ENCODE assay signal across 24 cellular contexts in the genomic region with DNA sequence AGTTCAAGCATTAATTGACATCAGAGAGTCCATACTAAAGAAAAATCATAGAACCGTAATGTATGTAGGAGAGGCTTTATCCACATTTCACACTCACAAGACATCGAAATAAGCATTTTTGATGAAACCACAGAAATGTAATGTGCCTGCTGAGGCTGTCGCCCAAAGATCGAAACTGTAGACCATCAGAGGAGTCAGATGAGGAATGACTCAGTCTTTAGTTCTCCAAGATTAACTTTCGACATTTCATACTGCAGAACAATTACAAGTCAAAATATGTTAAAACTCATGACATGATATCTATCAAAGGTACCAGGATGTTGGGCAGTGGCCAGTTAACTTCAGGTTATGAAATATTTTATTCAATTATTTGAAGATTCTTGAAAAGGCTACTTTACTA.
A peak's percentile ranks its signal among the peaks of the same experiment; 100 is the strongest.
DNase-seq lines count a peak whose midpoint lies in the region; TF ChIP-seq lines count a peak whose summit lies in the region.
"Had no signal": no experiment of that assay in that cellular context is flagged by ENCODE, and none has a peak within 500 bp of the region (broad histone marks: within the 10 kb centered on the region; RNA-seq: fewer than 3 reads in every experiment).

No MANE protein-coding gene starts in this region.

- no peak for TF ChIP-seq CTCF in fibroblast of mammary gland (conservative IDR thresholded peaks at IDR 0.05; ENCODE audit: control insufficient read depth, insufficient read depth, low read depth, low read length)

- H3K4me3 ChIP-seq in fibroblast of mammary gland (ENCODE audit: control insufficient read depth, low read depth, low read length) = no peak overlapping the region
- H3K4me3 ChIP-seq: BLaER1 treated with 17β-estradiol and CSF1 and Interleukin-3, amounts not matched to agents 10 nM and 100 nM; esophagus muscularis mucosa; SJSA1 had no signal

- H3K9me3 Mint-ChIP-seq in activated T-helper 2 cell treated with anti-CD3 and anti-CD28 coated beads, Interferon-gamma antibody, Interleukin-2, Interleukin-4, amounts not matched to agents 10 μg/mL and 5 μg/mL and 100 μg/mL, durations not matched to agents 14 hours and 24 hours and 36 hours = peaks cover 4% of the 10 kb centered on the region

- H3K27ac Mint-ChIP-seq in activated T-helper 2 cell treated with anti-CD3 and anti-CD28 coated beads, Interferon-gamma antibody, Interleukin-2, Interleukin-4, amounts not matched to agents 10 μg/mL and 5 μg/mL and 100 μg/mL, durations not matched to agents 14 hours and 24 hours and 36 hours = no peak overlapping the region
- H3K27ac Mint-ChIP-seq: activated T-helper 17 cell treated with anti-CD3 and anti-CD28 coated beads, Interleukin-2, amount 50 U/mL, for 72 hours; memory B cell; nephron; progenitor cell of endocrine pancreas had no signal

- in situ Hi-C loops in SK-MEL-5 (cut with HindIII; ENCODE audit: low pct_unique_long_range_greater_than_20kb, low sequenced_read_pairs) = no loop called here

- intact Hi-C loops in activated T-helper 2 cell treated with anti-CD3 and anti-CD28 coated beads, Interferon-gamma antibody, Interleukin-2, Interleukin-4, amounts not matched to agents 10 μg/mL and 5 μg/mL and 100 μg/mL, durations not matched to agents 14 hours and 24 hours and 36 hours (cut with micrococcal nuclease) = no loop called here

- H3K4me3 Mint-ChIP-seq in activated T-helper 2 cell treated with anti-CD3 and anti-CD28 coated beads, Interferon-gamma antibody, Interleukin-2, Interleukin-4, amounts not matched to agents 10 μg/mL and 5 μg/mL and 100 μg/mL, durations not matched to agents 14 hours and 24 hours and 36 hours (ENCODE audit: low read depth) = no peak overlapping the region
- H3K4me3 Mint-ChIP-seq: activated T-helper 17 cell treated with anti-CD3 and anti-CD28 coated beads, Interleukin-2, amount 50 U/mL, for 72 hours; memory B cell; nephron had no signal

- DNase-seq in NOMO-1 treated with DMSO at 0.1 percent for 48 hours (lab: John Stamatoyannopoulos, UW; ENCODE audit: unreplicated experiment) (peak; percentile 24), NOMO-1 treated with dmso at 0.1 percent for 144 hours (lab: John Stamatoyannopoulos, UW; ENCODE audit: unreplicated experiment) (no peak), SK-MEL-5 (ENCODE audit: low read depth, low spot score) (peak; percentile 28), fibroblast of mammary gland (ENCODE audit: low read depth) (peak; percentile 54), NCI-H69 (lab: John Stamatoyannopoulos, UW) (no peak), NCI-H2107 (lab: John Stamatoyannopoulos, UW) (no peak)
- no peak for DNase-seq in activated T-helper 2 cell treated with anti-CD3 and anti-CD28 coated beads, Interferon-gamma antibody, Interleukin-2, Interleukin-4, amounts not matched to agents 10 μg/mL and 5 μg/mL and 100 μg/mL, durations not matched to agents 14 hours and 24 hours and 36 hours (ENCODE audit: low spot score)
- DNase-seq in stimulated activated CD4-positive, alpha-beta T cell treated with anti-CD3 and anti-CD28 coated beads, Interleukin-4, amount 100 ng/mL, for 4 hours = no peak
- DNase-seq: activated CD4-positive, CD25-positive, alpha-beta regulatory T cell treated with anti-CD3 and anti-CD28 coated beads, Interleukin-2, amount 50 U/mL, for 72 hours; central memory CD4-positive, alpha-beta T cell; effector CD4-positive, alpha-beta T cell; GDM1; NCI-H187 treated with DMSO at 0.1 percent for 48 hours; NCI-H510A; small intestine; stimulated activated CD8-positive, alpha-beta memory T cell treated with anti-CD3 and anti-CD28 coated beads, Interleukin-4, amount 100 ng/mL, for 48 hours; substantia nigra had no signal

- peaks cover 5% of the 10 kb centered on the region for H3K4me1 Mint-ChIP-seq in activated T-helper 2 cell treated with anti-CD3 and anti-CD28 coated beads, Interferon-gamma antibody, Interleukin-2, Interleukin-4, amounts not matched to agents 10 μg/mL and 5 μg/mL and 100 μg/mL, durations not matched to agents 14 hours and 24 hours and 36 hours (ENCODE audit: low read depth)
- H3K4me1 Mint-ChIP-seq: activated T-helper 17 cell treated with anti-CD3 and anti-CD28 coated beads, Interleukin-2, amount 50 U/mL, for 72 hours; nephron had no signal

- no peaks in the 10 kb centered on the region for H3K36me3 Mint-ChIP-seq in activated T-helper 2 cell treated with anti-CD3 and anti-CD28 coated beads, Interferon-gamma antibody, Interleukin-2, Interleukin-4, amounts not matched to agents 10 μg/mL and 5 μg/mL and 100 μg/mL, durations not matched to agents 14 hours and 24 hours and 36 hours (ENCODE audit: low read depth)

- peaks cover 21% of the 10 kb centered on the region for H3K27me3 Mint-ChIP-seq in activated T-helper 2 cell treated with anti-CD3 and anti-CD28 coated beads, Interferon-gamma antibody, Interleukin-2, Interleukin-4, amounts not matched to agents 10 μg/mL and 5 μg/mL and 100 μg/mL, durations not matched to agents 14 hours and 24 hours and 36 hours (ENCODE audit: low read depth)
- H3K27me3 Mint-ChIP-seq: memory B cell, progenitor cell of endocrine pancreas had no signal

Comparison
In these comparisons a context has a peak if more than half of its experiments do, and no peak if none do; other contexts are left out.
1. DNase-seq: peak in NOMO-1 treated with DMSO at 0.1 percent for 48 hours (single experiment), SK-MEL-5 (single experiment) and fibroblast of mammary gland (single experiment); none in NOMO-1 treated with dmso at 0.1 percent for 144 hours (single experiment), activated T-helper 2 cell treated with anti-CD3 and anti-CD28 coated beads, Interferon-gamma antibody, Interleukin-2, Interleukin-4, amounts not matched to agents 10 μg/mL and 5 μg/mL and 100 μg/mL, durations not matched to agents 14 hours and 24 hours and 36 hours (single experiment), NCI-H69 (single experiment), stimulated activated CD4-positive, alpha-beta T cell treated with anti-CD3 and anti-CD28 coated beads, Interleukin-4, amount 100 ng/mL, for 4 hours (0 of 2) and NCI-H2107 (single experiment).